ENCODE assay signal across 15 cellular contexts in genomic region chr9:121363586-121363961, GRCh38. TPM values are rescaled to one million over a fixed set of nuclear protein-coding genes. Genes with fewer than 3 reads are reported as not detected.
DNase-seq lines count a peak whose midpoint lies in the region; ATAC-seq and TF ChIP-seq lines count a peak whose summit lies in the region.
"Had no signal": no experiment of that assay in that cellular context is flagged by ENCODE, and none has a peak within 500 bp of the region (broad histone marks: within the 10 kb centered on the region; RNA-seq: fewer than 3 reads in every experiment).

No MANE protein-coding gene starts in this region.

- POLR2A ChIA-PET in CD4-positive, alpha-beta memory T cell (lab: Charles Lee; ENCODE audit: partially characterized antibody), result interaction anchor here (0.7 to 6.7 kb wide), 3 partner anchors 8 to 22 kb away, joined by 3 to 131 read pairs (median 3); no protein-coding TSS in a partner anchor

- H3K4me1 ChIP-seq in CD4-positive, alpha-beta memory T cell (ENCODE audit: insufficient read depth, low read length), result peaks cover 91% of the 10 kb centered on the region
- H3K4me1 ChIP-seq in adrenal gland (replicated peaks in 1 of 2) (peaks cover 59 to 100% of the 10 kb centered on the region in 2 donors), sigmoid colon (peaks cover 0 to 98% (median 89%) of the 10 kb centered on the region in 4 donors)

- H3K4me3 ChIP-seq in CD4-positive, alpha-beta memory T cell (ENCODE audit: low read length in 2 of 2), result no peak overlapping the region
- H3K4me3 ChIP-seq in adrenal gland, result no peak overlapping the region
- H3K4me3 ChIP-seq in sigmoid colon, result peak overlapping the region in 2 of 4 donors; percentile 10 to 77
- H3K4me3 ChIP-seq: BLaER1, HAP-1, mucosa of descending colon had no signal

- H3K27ac Mint-ChIP-seq in CD4-positive, alpha-beta memory T cell, result peak overlapping the region in 5 of 7 donors; percentile 2 to 80 (median 52)
- peak overlapping the region; percentile 23 to 72 (median 48) for H3K27ac Mint-ChIP-seq in immature natural killer cell

- H3K4me3 Mint-ChIP-seq in CD4-positive, alpha-beta memory T cell, result peak overlapping the region in 5 of 8 donors; percentile 1 to 44 (median 17)
- peak overlapping the region; percentile 49 to 68 (median 56) for H3K4me3 Mint-ChIP-seq in immature natural killer cell

- WGBS in adrenal gland, 4 donors, result 50 to 64% (median 61%) methylated on average over 1 of the region's 1 CpG
- whole genome bisulfite sequencing in sigmoid colon, 2 donors, result 64 to 77% methylated on average over 1 of the region's 1 CpG

- H3K27me3 Mint-ChIP-seq in CD4-positive, alpha-beta memory T cell, result no peaks in the 10 kb centered on the region
- peaks cover 3 to 7% (median 5%) of the 10 kb centered on the region in 3 donors for H3K27me3 Mint-ChIP-seq in immature natural killer cell (ENCODE audit: low read depth in 3 of 3)

- H3K9me3 Mint-ChIP-seq in CD4-positive, alpha-beta memory T cell, result no peaks in the 10 kb centered on the region
- H3K9me3 Mint-ChIP-seq in immature natural killer cell, result no peaks in the 10 kb centered on the region

- intact Hi-C loops in CD4-positive, alpha-beta memory T cell (cut with micrococcal nuclease), result no loop called here
- intact Hi-C loops in adrenal gland (cut with DNase I), result no loop called here
- intact Hi-C loops in sigmoid colon (cut with DNase I), result no loop called here

- no peaks in the 10 kb centered on the region for H3K36me3 ChIP-seq in CD4-positive, alpha-beta memory T cell (ENCODE audit: insufficient read depth, low read length)
- peaks cover 0 to 5% of the 10 kb centered on the region in 2 donors for H3K36me3 ChIP-seq in adrenal gland (replicated peaks in 1 of 2)
- H3K36me3 ChIP-seq in sigmoid colon, result peaks cover 0 to 16% (median 0%) of the 10 kb centered on the region in 4 donors
- H3K36me3 ChIP-seq: BLaER1, HAP-1 had no signal

- H3K27ac ChIP-seq in CD4-positive, alpha-beta memory T cell (ENCODE audit: low read depth, low read length), result no peak overlapping the region
- peak overlapping the region; percentile 22 to 90 (median 78) for H3K27ac ChIP-seq in adrenal gland
- peak overlapping the region; percentile 91 to 99 (median 96) for H3K27ac ChIP-seq in sigmoid colon
- H3K27ac ChIP-seq: BLaER1 had no signal

- ATAC-seq in GM21717 (IDR thresholded peaks at IDR 0.05; ENCODE audit: unreplicated experiment), result no peak
- ATAC-seq: stimulated activated naive CD8-positive, alpha-beta T cell treated with anti-CD3 and anti-CD28 coated beads, Interleukin-15, Interleukin-2, amounts not matched to agents 100 U/mL and 50 U/mL, for 24 hours had no signal

- no peaks in the 10 kb centered on the region for H3K27me3 ChIP-seq in CD4-positive, alpha-beta memory T cell (ENCODE audit: insufficient read depth, low read length)
- no peaks in the 10 kb centered on the region for H3K27me3 ChIP-seq in adrenal gland
- no peaks in the 10 kb centered on the region for H3K27me3 ChIP-seq in sigmoid colon

- H3K4me1 Mint-ChIP-seq in CD4-positive, alpha-beta memory T cell, result peaks cover 57 to 87% (median 73%) of the 10 kb centered on the region in 4 donors
- H3K4me1 Mint-ChIP-seq in immature natural killer cell, result peaks cover 91 to 98% of the 10 kb centered on the region in 2 donors

- no peak for TF ChIP-seq CTCF in adrenal gland (IDR thresholded peaks at IDR 0.05)
- no peak for TF ChIP-seq CTCF in sigmoid colon (IDR thresholded peaks at IDR 0.05)

- peak in 2 of 4 donors; percentile 27 to 53 for TF ChIP-seq EP300 in sigmoid colon (IDR thresholded peaks at IDR 0.05)

- DNase-seq in CD4-positive, alpha-beta memory T cell, result no peak
- no peak for DNase-seq in adrenal gland
- DNase-seq in immature natural killer cell, result no peak
- DNase-seq in sigmoid colon, result no peak
- no peak for DNase-seq in SHP77 treated with DMSO at 0.1 percent for 48 hours (lab: John Stamatoyannopoulos, UW)
- DNase-seq in NCI-H2107 treated with DMSO at 0.1 percent for 48 hours (lab: John Stamatoyannopoulos, UW; ENCODE audit: unreplicated experiment), result no peak
- no peak for DNase-seq in activated effector memory CD4-positive, alpha-beta T cell treated with anti-CD3 and anti-CD28 coated beads, Interleukin-2, amount 50 U/mL, for 16 hours
- DNase-seq: activated CD4-positive, CD25-positive, alpha-beta regulatory T cell; head of caudate nucleus; SHP77; stimulated activated naive CD8-positive, alpha-beta T cell treated with anti-CD3 and anti-CD28 coated beads, Interleukin-15, Interleukin-2, amounts not matched to agents 100 U/mL and 50 U/mL, for 24 hours had no signal

- no peaks in the 10 kb centered on the region for H3K9me3 ChIP-seq in CD4-positive, alpha-beta memory T cell (ENCODE audit: control insufficient read depth in 1 of 2, low read length in 2 of 2)
- H3K9me3 ChIP-seq in adrenal gland (replicated peaks in 1 of 3) (no peaks in the 10 kb centered on the region), sigmoid colon (no peaks in the 10 kb centered on the region)
- H3K9me3 ChIP-seq: BLaER1, HAP-1, mucosa of descending colon had no signal

- H3K36me3 Mint-ChIP-seq in CD4-positive, alpha-beta memory T cell, result peaks cover 9 to 11% of the 10 kb centered on the region in 2 donors
- H3K36me3 Mint-ChIP-seq in immature natural killer cell, result peaks cover 0 to 18% (median 4%) of the 10 kb centered on the region in 3 donors

- no peak for TF ChIP-seq POLR2A in adrenal gland (IDR thresholded peaks at IDR 0.05)
- no peak for TF ChIP-seq POLR2A in sigmoid colon (IDR thresholded peaks at IDR 0.05)

- CTCF ChIA-PET in CD4-positive, alpha-beta memory T cell (lab: Charles Lee; ENCODE audit: partially characterized antibody), result interaction anchor here (0.8 to 2.9 kb wide), 2 partner anchors 10 to 44 kb away, joined by 3 to 27 read pairs; no protein-coding TSS in a partner anchor

RNA-seq across cellular contexts. Expression of gene STOM, which starts 6.5 kb away (rescaled TPM):
- total RNA-seq in CD4-positive, alpha-beta memory T cell, result 10 to 100 TPM; 81.2 to 82.8 TPM
- polyA plus RNA-seq in CD4-positive, alpha-beta memory T cell, result 100 to 1,000 TPM; 188 to 254 TPM
- total RNA-seq in adrenal gland (100 to 1,000 TPM; 182 to 427 (median 220) TPM), sigmoid colon (100 to 1,000 TPM; 303 to 609 (median 321) TPM)
- polyA plus RNA-seq in adrenal gland (100 to 1,000 TPM; 134 to 191 (median 158) TPM), immature natural killer cell (100 to 1,000 TPM; 472 to 632 (median 495) TPM), sigmoid colon (100 to 1,000 TPM in 1 of 3 donors, 10 to 100 TPM in 2; 22.8 to 140 (median 44.6) TPM)
